7 cellular contexts compared by ENCODE assay signal in the genomic region with DNA sequence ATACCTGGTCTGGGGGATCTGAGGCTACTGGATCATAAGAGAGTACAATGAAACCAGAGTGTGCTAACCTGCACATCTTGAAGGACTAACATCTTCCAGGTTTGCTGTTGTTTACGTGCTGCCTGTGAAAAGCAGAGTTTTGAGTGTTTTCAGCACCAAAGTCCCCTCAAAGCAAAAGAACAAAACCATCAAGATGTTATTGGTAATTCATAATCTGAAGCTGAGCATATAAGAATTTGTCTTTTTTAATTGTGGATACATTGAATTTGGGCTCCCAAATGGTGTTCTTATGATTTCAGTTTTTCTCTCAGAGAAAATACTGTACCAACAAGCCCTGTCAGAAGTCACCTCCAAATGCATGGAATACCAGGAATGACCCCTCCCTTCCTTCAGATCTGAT.
DNase-seq lines count a peak whose midpoint lies in the region; ATAC-seq and TF ChIP-seq lines count a peak whose summit lies in the region.

No MANE protein-coding gene starts in this region.

- H3K27me3 ChIP-seq in OCI-LY3 (ENCODE audit: low read depth, low read length) (no peaks in the 10 kb centered on the region), endocrine pancreas (ENCODE audit: control insufficient read depth, insufficient read depth, low read length) (no peaks in the 10 kb centered on the region)

- no peak overlapping the region for H2AFZ ChIP-seq in OCI-LY3 (ENCODE audit: low read depth, low read length)

- H3K27ac ChIP-seq in OCI-LY3 (ENCODE audit: low read length), result peak overlapping the region; percentile 91
- H3K27ac ChIP-seq in skin epidermis, result peak overlapping the region in 19 of 21 experiments; percentile 3 to 91 (median 62)

- H3K9me3 ChIP-seq in OCI-LY3 (ENCODE audit: insufficient read depth, low read length) (peaks cover 5% of the 10 kb centered on the region; the same call in 1 of the 2 replicates), endocrine pancreas (ENCODE audit: control insufficient read depth, low read length) (no peaks in the 10 kb centered on the region)

- no peaks in the 10 kb centered on the region for H4K20me1 ChIP-seq in OCI-LY3 (ENCODE audit: insufficient read depth, low read length)

- ATAC-seq in GM19467 (IDR thresholded peaks at IDR 0.05; ENCODE audit: unreplicated experiment), result peak; percentile 3
- ATAC-seq in HG02610 (IDR thresholded peaks at IDR 0.05; ENCODE audit: unreplicated experiment), result no peak

- no peak for TF ChIP-seq CTCF in OCI-LY3 (IDR thresholded peaks at IDR 0.05; ENCODE audit: low read depth, low read length)

- H3K4me1 ChIP-seq in OCI-LY3 (ENCODE audit: low read length) (peaks cover 80% of the 10 kb centered on the region), endocrine pancreas (ENCODE audit: control insufficient read depth, insufficient read depth, low read length) (peaks cover 23% of the 10 kb centered on the region)

- H3K9ac ChIP-seq in OCI-LY3 (ENCODE audit: low read length) (peak overlapping the region; percentile 71), endocrine pancreas (ENCODE audit: control insufficient read depth, insufficient read depth, low read length) (peak overlapping the region; percentile 56)

- peak overlapping the region; percentile 62 for H3K4me3 ChIP-seq in OCI-LY3 (ENCODE audit: low read length)
- peak overlapping the region; percentile 77 for H3K4me3 ChIP-seq in endocrine pancreas (ENCODE audit: control insufficient read depth, insufficient read depth, low read length)
- peak overlapping the region in 2 of 7 experiments; percentile 1 to 2 for H3K4me3 ChIP-seq in skin epidermis

- H3K79me2 ChIP-seq in OCI-LY3 (ENCODE audit: low read length), result peaks cover 31% of the 10 kb centered on the region

- H3K36me3 ChIP-seq in OCI-LY3 (replicated peaks; ENCODE audit: low read depth, low read length), result peaks cover 12% of the 10 kb centered on the region
- H3K36me3 ChIP-seq in endocrine pancreas (ENCODE audit: control insufficient read depth, insufficient read depth, low read length), result no peaks in the 10 kb centered on the region

- no peak for DNase-seq in NK-92 (lab: John Stamatoyannopoulos, UW; ENCODE audit: unreplicated experiment)
- DNase-seq in COR-L47 (lab: John Stamatoyannopoulos, UW), result no peak

- H3K4me2 ChIP-seq in OCI-LY3 (ENCODE audit: low read length), result peak overlapping the region; percentile 86
